In genomic region chr9:133994359-133995011, GRCh38 we compare ENCODE assay signal across 1 cellular context.
TF ChIP-seq lines count a peak whose summit lies in the region.

No MANE protein-coding gene starts in this region.

TF ChIP-seq in HepG2, 621 proteins besides CTCF, POLR2A, EP300 and RAD21 (continued from another document and continues in another):
- TF ChIP-seq ZNF224 (CRISPR knock-in tag; IDR thresholded peaks at IDR 0.05) (no peak), ATF2 (CRISPR knock-in tag; IDR thresholded peaks at IDR 0.05) (peak; percentile 63; the same call in 1 of the 2 replicates), ATF7-NPFF (CRISPR knock-in tag; IDR thresholded peaks at IDR 0.05; ENCODE audit: low read depth) (0 out of 2 replicates have a peak, but pooled peaks have one; percentile 18), RFX3 (CRISPR knock-in tag; IDR thresholded peaks at IDR 0.05) (no peak), YEATS2 (CRISPR knock-in tag; IDR thresholded peaks at IDR 0.05; ENCODE audit: borderline replicate concordance) (peak; percentile 52; the same call in 1 of the 2 replicates), ZMYM2 (CRISPR knock-in tag; IDR thresholded peaks at IDR 0.05) (no peak), SALL1 (CRISPR knock-in tag; IDR thresholded peaks at IDR 0.05) (peak; percentile 34; the same call in 1 of the 2 replicates), MIER3 (CRISPR knock-in tag; IDR thresholded peaks at IDR 0.05; ENCODE audit: borderline replicate concordance) (0 out of 2 replicates have a peak, but pooled peaks have one; percentile 65), ZFY (CRISPR knock-in tag; IDR thresholded peaks at IDR 0.05) (peak; percentile 35; the same call in 1 of the 2 replicates), PHF8 (CRISPR knock-in tag; IDR thresholded peaks at IDR 0.05) (0 out of 2 replicates have a peak, but pooled peaks have one; percentile 29), XRCC5 (optimal IDR thresholded peaks at IDR 0.05; ENCODE audit: low read length) (peak; percentile 42), CBX1 (IDR thresholded peaks at IDR 0.05; ENCODE audit: low read depth) (peak; percentile 3), ZMYM4 (CRISPR knock-in tag; IDR thresholded peaks at IDR 0.05) (0 out of 2 replicates have a peak, but pooled peaks have one; percentile 17), PAF1 (CRISPR knock-in tag; IDR thresholded peaks at IDR 0.05) (no peak), TRIM22 (IDR thresholded peaks at IDR 0.05) (no peak), ISL2 (CRISPR knock-in tag; IDR thresholded peaks at IDR 0.05) (0 out of 2 replicates have a peak, but pooled peaks have one; percentile 37), PAX8 (CRISPR knock-in tag; IDR thresholded peaks at IDR 0.05; ENCODE audit: borderline replicate concordance) (no peak), PTBP1 (IDR thresholded peaks at IDR 0.05; ENCODE audit: low read depth, low read length, poor library complexity, severe bottlenecking) (no peak), MAZ (IDR thresholded peaks at IDR 0.05; ENCODE audit: borderline replicate concordance, low read depth, low read length) (0 out of 2 replicates have a peak, but pooled peaks have one; percentile 30), MAZ (CRISPR knock-in tag; IDR thresholded peaks at IDR 0.05; ENCODE audit: low read depth) (peak; percentile 58; the same call in 1 of the 2 replicates), RNF2 (conservative IDR thresholded peaks at IDR 0.05; ENCODE audit: low read depth) (no peak), ZNF251 (CRISPR knock-in tag; IDR thresholded peaks at IDR 0.05) (no peak), ZBTB20 (CRISPR knock-in tag; IDR thresholded peaks at IDR 0.05; ENCODE audit: borderline replicate concordance, low read depth) (no peak), STAG1 (CRISPR knock-in tag; IDR thresholded peaks at IDR 0.05) (peak; percentile 100), ZBTB25 (CRISPR knock-in tag; IDR thresholded peaks at IDR 0.05) (peak; percentile 42; the same call in 1 of the 2 replicates), SKI (IDR thresholded peaks at IDR 0.05; ENCODE audit: partially characterized antibody) (peak; percentile 58), ZSCAN21 (CRISPR knock-in tag; IDR thresholded peaks at IDR 0.05; ENCODE audit: borderline replicate concordance) (0 out of 2 replicates have a peak, but pooled peaks have one; percentile 23), SOX6 (IDR thresholded peaks at IDR 0.05) (no peak), SOX6 (CRISPR knock-in tag; IDR thresholded peaks at IDR 0.05) (peak; percentile 9; the same call in 1 of the 2 replicates), KDM2A (CRISPR knock-in tag; IDR thresholded peaks at IDR 0.05; ENCODE audit: borderline replicate concordance, low read depth) (peak; percentile 77; the same call in 1 of the 2 replicates), SMAD3 (CRISPR knock-in tag; IDR thresholded peaks at IDR 0.05) (peak; percentile 80; the same call in 1 of the 2 replicates), FOXA3 (CRISPR knock-in tag; IDR thresholded peaks at IDR 0.05) (peak; percentile 36; the same call in 1 of the 2 replicates), MTA3 (CRISPR knock-in tag; IDR thresholded peaks at IDR 0.05) (no peak), PBX3 (CRISPR knock-in tag; IDR thresholded peaks at IDR 0.05; ENCODE audit: borderline replicate concordance) (no peak), ZBTB7A (CRISPR knock-in tag; IDR thresholded peaks at IDR 0.05) (peak; percentile 89), KDM3A (CRISPR knock-in tag; IDR thresholded peaks at IDR 0.05; ENCODE audit: low read depth) (0 out of 2 replicates have a peak, but pooled peaks have one; percentile 78), SP5 (CRISPR knock-in tag; IDR thresholded peaks at IDR 0.05; ENCODE audit: borderline replicate concordance, low read depth) (0 out of 2 replicates have a peak, but pooled peaks have one; percentile 22), ZFP36L1 (CRISPR knock-in tag; IDR thresholded peaks at IDR 0.05) (no peak), TOPORS (CRISPR knock-in tag; IDR thresholded peaks at IDR 0.05) (no peak), ARID5B (CRISPR knock-in tag; IDR thresholded peaks at IDR 0.05) (peak; percentile 28; the same call in 1 of the 2 replicates), ZNF746 (CRISPR knock-in tag; IDR thresholded peaks at IDR 0.05) (no peak), ZBTB4 (CRISPR knock-in tag; IDR thresholded peaks at IDR 0.05; ENCODE audit: borderline replicate concordance) (0 out of 2 replicates have a peak, but pooled peaks have one; percentile 40), ZBTB49 (CRISPR knock-in tag; IDR thresholded peaks at IDR 0.05; ENCODE audit: borderline replicate concordance) (peak; percentile 16; the same call in 1 of the 2 replicates), THAP11 (CRISPR knock-in tag; IDR thresholded peaks at IDR 0.05) (peak; percentile 50; the same call in 1 of the 2 replicates), ZEB1 (IDR thresholded peaks at IDR 0.05; ENCODE audit: insufficient replicate concordance, low read depth) (peak; percentile 41), FOXO1 (CRISPR knock-in tag; IDR thresholded peaks at IDR 0.05) (0 out of 2 replicates have a peak, but pooled peaks have one; percentile 49), HINFP (CRISPR knock-in tag; IDR thresholded peaks at IDR 0.05; ENCODE audit: low read depth) (peak; percentile 59; the same call in 1 of the 2 replicates), TSC22D2 (CRISPR knock-in tag; IDR thresholded peaks at IDR 0.05; ENCODE audit: borderline replicate concordance) (0 out of 2 replicates have a peak, but pooled peaks have one; percentile 60), ZNF883 (CRISPR knock-in tag; IDR thresholded peaks at IDR 0.05; ENCODE audit: not compliant biosample characterization) (no peak)
